ENCODE assay signal across 8 cellular contexts in genomic region chr7:23298141-23298851, GRCh38. TPM values are rescaled to one million over a fixed set of nuclear protein-coding genes. Genes with fewer than 3 reads are reported as not detected.
DNase-seq lines count a peak whose midpoint lies in the region; ATAC-seq lines count a peak whose summit lies in the region.

No MANE protein-coding gene starts in this region.

- no peak for ATAC-seq in activated CD4-positive, alpha-beta T cell treated with anti-CD3 and anti-CD28 coated beads for 36 hours
- ATAC-seq in left ventricle myocardium superior, result peak; percentile 20
- no peak for ATAC-seq in GM19463 (IDR thresholded peaks at IDR 0.05; ENCODE audit: unreplicated experiment)
- ATAC-seq in GM19035 (IDR thresholded peaks at IDR 0.05; ENCODE audit: unreplicated experiment), result no peak
- no peak for ATAC-seq in HG02938 (IDR thresholded peaks at IDR 0.05; ENCODE audit: unreplicated experiment)

- H3K27ac ChIP-seq in skin epidermis, result peak overlapping the region in 19 of 21 experiments; percentile 57 to 94 (median 88)

- no peaks in the 10 kb centered on the region for H3K27me3 Mint-ChIP-seq in activated CD4-positive, alpha-beta T cell treated with anti-CD3 and anti-CD28 coated beads for 36 hours
- H3K27me3 Mint-ChIP-seq in activated CD4-positive, alpha-beta memory T cell treated with anti-CD3 and anti-CD28 coated beads, Interleukin-2, amount 10 ng/mL, durations not matched to agents 7 days and 5 days, result no peaks in the 10 kb centered on the region

- H3K4me3 ChIP-seq in skin epidermis, result peak overlapping the region; percentile 71 to 98 (median 88)

- CTCF ChIA-PET in activated CD4-positive, alpha-beta T cell treated with anti-CD3 and anti-CD28 coated beads for 36 hours (lab: Charles Lee), result interaction anchor here (0.7 to 3.5 kb wide), 7 partner anchors 10 to 248 kb away, joined by 3 to 13 read pairs (median 4); no protein-coding TSS in a partner anchor
- CTCF ChIA-PET in activated CD4-positive, alpha-beta memory T cell treated with anti-CD3 and anti-CD28 coated beads, Interleukin-2, amount 10 ng/mL, durations not matched to agents 7 days and 5 days (lab: Charles Lee), result interaction anchor here (1.0 to 2.3 kb wide), 4 partner anchors 25 to 249 kb away, joined by 3 to 11 read pairs (median 5); no protein-coding TSS in a partner anchor

- H3K36me3 Mint-ChIP-seq in activated CD4-positive, alpha-beta T cell treated with anti-CD3 and anti-CD28 coated beads for 36 hours (ENCODE audit: low read depth), result peaks cover 28% of the 10 kb centered on the region
- peaks cover 22% of the 10 kb centered on the region for H3K36me3 Mint-ChIP-seq in activated CD4-positive, alpha-beta memory T cell treated with anti-CD3 and anti-CD28 coated beads, Interleukin-2, amount 10 ng/mL, durations not matched to agents 7 days and 5 days (ENCODE audit: low read depth)

- peaks cover 36% of the 10 kb centered on the region for H3K4me1 Mint-ChIP-seq in activated CD4-positive, alpha-beta T cell treated with anti-CD3 and anti-CD28 coated beads for 36 hours
- H3K4me1 Mint-ChIP-seq in activated CD4-positive, alpha-beta memory T cell treated with anti-CD3 and anti-CD28 coated beads, Interleukin-2, amount 10 ng/mL, durations not matched to agents 7 days and 5 days, result peaks cover 30% of the 10 kb centered on the region

- H3K9me3 Mint-ChIP-seq in activated CD4-positive, alpha-beta T cell treated with anti-CD3 and anti-CD28 coated beads for 36 hours (ENCODE audit: low read depth), result peaks cover 4% of the 10 kb centered on the region
- H3K9me3 Mint-ChIP-seq in activated CD4-positive, alpha-beta memory T cell treated with anti-CD3 and anti-CD28 coated beads, Interleukin-2, amount 10 ng/mL, durations not matched to agents 7 days and 5 days, result no peaks in the 10 kb centered on the region

- H3K27ac Mint-ChIP-seq in activated CD4-positive, alpha-beta T cell treated with anti-CD3 and anti-CD28 coated beads for 36 hours, result peak overlapping the region; percentile 97
- H3K27ac Mint-ChIP-seq in activated CD4-positive, alpha-beta memory T cell treated with anti-CD3 and anti-CD28 coated beads, Interleukin-2, amount 10 ng/mL, durations not matched to agents 7 days and 5 days, result peak overlapping the region; percentile 91

- peak overlapping the region; percentile 98 for H3K4me3 Mint-ChIP-seq in activated CD4-positive, alpha-beta T cell treated with anti-CD3 and anti-CD28 coated beads for 36 hours
- peak overlapping the region; percentile 96 for H3K4me3 Mint-ChIP-seq in activated CD4-positive, alpha-beta memory T cell treated with anti-CD3 and anti-CD28 coated beads, Interleukin-2, amount 10 ng/mL, durations not matched to agents 7 days and 5 days

- no peak for DNase-seq in activated CD4-positive, alpha-beta T cell treated with anti-CD3 and anti-CD28 coated beads for 36 hours
- no peak for DNase-seq in activated CD4-positive, alpha-beta T cell treated with anti-CD3 and anti-CD28 coated beads for 1 hour
- no peak for DNase-seq in activated CD4-positive, alpha-beta memory T cell treated with anti-CD3 and anti-CD28 coated beads, Interleukin-2, amount 10 ng/mL, durations not matched to agents 7 days and 5 days
- DNase-seq in left ventricle myocardium superior, result no peak

- POLR2A ChIA-PET in activated CD4-positive, alpha-beta T cell treated with anti-CD3 and anti-CD28 coated beads for 36 hours (lab: Charles Lee), result interaction anchor here (0.5 kb wide), 1 partner anchor 36 kb away, joined by 3 read pairs; no protein-coding TSS in a partner anchor
- POLR2A ChIA-PET in activated CD4-positive, alpha-beta memory T cell treated with anti-CD3 and anti-CD28 coated beads, Interleukin-2, amount 10 ng/mL, durations not matched to agents 7 days and 5 days (lab: Charles Lee), result interaction anchor here (0.9 to 2.1 kb wide), 17 partner anchors 10 to 241 kb away, joined by 3 to 8 read pairs (median 5); partner anchors contain the start of gene NUP42

- intact Hi-C loops in activated CD4-positive, alpha-beta T cell treated with anti-CD3 and anti-CD28 coated beads for 36 hours (cut with DNase I, micrococcal nuclease), result loop anchor here (2.0 to 5.0 kb wide), 4 partner anchors 25 to 297 kb away; partner anchors contain the start of gene HYCC1 (in 1 of the 2)
- intact Hi-C loops in left ventricle myocardium superior (cut with micrococcal nuclease), result no loop called here

RNA-seq across cellular contexts. Expression of gene MALSU1, which starts 0.8 kb away (rescaled TPM):
- total RNA-seq in activated CD4-positive, alpha-beta T cell treated with anti-CD3 and anti-CD28 coated beads for 36 hours, result 10 to 100 TPM; 97.7 to 98.4 TPM
- total RNA-seq in activated CD4-positive, alpha-beta memory T cell treated with anti-CD3 and anti-CD28 coated beads, Interleukin-2, amount 10 ng/mL, durations not matched to agents 7 days and 5 days, result 10 to 100 TPM; 49.8 to 51.8 TPM
- 123 TPM for total RNA-seq in left ventricle myocardium superior

RNA-seq across cellular contexts. Expression of gene GPNMB, which starts 51.7 kb away (rescaled TPM):
- under 1 TPM; 0.42 to 0.66 TPM for total RNA-seq in activated CD4-positive, alpha-beta T cell treated with anti-CD3 and anti-CD28 coated beads for 36 hours
- under 1 TPM; 0.28 to 0.38 TPM for total RNA-seq in activated CD4-positive, alpha-beta memory T cell treated with anti-CD3 and anti-CD28 coated beads, Interleukin-2, amount 10 ng/mL, durations not matched to agents 7 days and 5 days
- 339 TPM for total RNA-seq in left ventricle myocardium superior

Comparison
In these comparisons a context has a peak if more than half of its experiments do, and no peak if none do; other contexts are left out.
1. RNA of gene GPNMB, which starts 51.7 kb away (total RNA-seq): 339 TPM in left ventricle myocardium superior (single experiment); 0.42 to 0.66 TPM in activated CD4-positive, alpha-beta T cell treated with anti-CD3 and anti-CD28 coated beads for 36 hours and 0.28 to 0.38 TPM in activated CD4-positive, alpha-beta memory T cell treated with anti-CD3 and anti-CD28 coated beads, Interleukin-2, amount 10 ng/mL, durations not matched to agents 7 days and 5 days; every median in the first group is over 100 times any median in the second.